ENCODE assay signal across 8 cellular contexts in the genomic region with DNA sequence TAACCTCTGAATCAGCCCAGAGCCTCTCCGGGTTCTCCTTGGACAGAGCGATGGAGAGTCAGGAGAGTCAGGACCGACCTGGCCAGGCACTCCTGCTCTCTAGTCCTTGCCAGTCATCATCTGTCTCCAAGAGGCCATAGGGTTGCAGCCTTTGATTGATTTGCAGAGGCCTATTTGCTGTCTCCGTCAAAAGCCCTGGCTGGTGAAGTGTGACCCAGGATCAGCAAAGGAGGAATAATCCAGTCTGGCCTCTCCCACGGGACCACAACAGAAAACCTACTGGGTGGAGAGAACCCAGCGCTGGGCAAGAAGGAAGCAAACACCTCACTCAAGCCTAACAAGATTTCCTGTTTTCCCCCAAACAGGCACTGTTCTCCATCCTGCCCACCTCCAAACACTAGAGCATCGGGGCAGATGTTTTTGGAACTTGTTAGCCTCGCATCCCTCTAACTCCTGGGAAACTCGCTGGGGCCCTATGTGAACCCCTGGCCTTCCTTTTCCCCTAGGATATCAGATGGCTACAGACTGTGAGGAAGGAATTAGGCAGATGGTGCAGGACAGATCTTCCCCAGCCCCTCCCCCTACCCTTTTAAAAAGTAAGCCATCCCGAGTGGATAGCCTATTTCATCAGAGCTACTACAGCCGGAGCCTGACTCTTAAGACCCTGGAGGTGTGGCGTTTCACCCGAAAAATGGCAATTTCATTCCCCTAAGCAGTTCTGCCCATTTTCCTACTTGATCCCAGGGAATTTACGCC. TPM values are rescaled to one million over a fixed set of nuclear protein-coding genes. Genes with fewer than 3 reads are reported as not detected.
A peak's percentile ranks its signal among the peaks of the same experiment; 100 is the strongest.
DNase-seq lines count a peak whose midpoint lies in the region; ATAC-seq and TF ChIP-seq lines count a peak whose summit lies in the region.
"Had no signal": no experiment of that assay in that cellular context is flagged by ENCODE, and none has a peak within 500 bp of the region (broad histone marks: within the 10 kb centered on the region; RNA-seq: fewer than 3 reads in every experiment).

No MANE protein-coding gene starts in this region.

- WGBS in GM23248 (ENCODE audit: low coverage in 1 of 2, low lambda C conversion rate in 2 of 2, missing lambda C conversion rate in 2 of 2), 2 experiments, result 87 to 89% methylated on average over 14 of the region's 14 CpGs

- no peaks in the 10 kb centered on the region for H3K9me2 ChIP-seq in GM23248 (ENCODE audit: insufficient read depth)

- H3K27ac ChIP-seq in GM23248 (peak overlapping the region; percentile 41), cardiac muscle cell (peak overlapping the region; percentile 66), skeletal muscle tissue (ENCODE audit: low read depth, low read length) (peak overlapping the region; percentile 37)

- no peak overlapping the region for H3K4me2 ChIP-seq in GM23248 (ENCODE audit: unreplicated experiment)

- H4K20me1 ChIP-seq in GM23248 (ENCODE audit: insufficient read depth), result no peaks in the 10 kb centered on the region

- H3K9me3 ChIP-seq in GM23248 (ENCODE audit: low read depth) (no peaks in the 10 kb centered on the region), cardiac muscle cell (ENCODE audit: low read depth) (no peaks in the 10 kb centered on the region), skeletal muscle tissue (ENCODE audit: control insufficient read depth in 3 of 3, low read length in 3 of 3) (no peaks in the 10 kb centered on the region)

- no peak for TF ChIP-seq CTCF in cardiac muscle cell (IDR thresholded peaks at IDR 0.05; ENCODE audit: low read depth, low read length)

- peaks cover 78% of the 10 kb centered on the region for H3F3A ChIP-seq in GM23248 (ENCODE audit: insufficient read depth)

- in situ Hi-C loops in GM23248 (cut with MboI), result no loop called here

- H3K79me2 ChIP-seq in GM23248 (ENCODE audit: insufficient read depth), result peaks cover 2% of the 10 kb centered on the region

- ATAC-seq in GM18870 (IDR thresholded peaks at IDR 0.05; ENCODE audit: unreplicated experiment), result no peak

- no peak overlapping the region for H2AFZ ChIP-seq in GM23248

- DNase-seq in GM23248, result no peak
- DNase-seq in NCI-H82 treated with DMSO at 0.1 percent for 48 hours (lab: John Stamatoyannopoulos, UW; ENCODE audit: unreplicated experiment), result peak; percentile 94
- DNase-seq in cardiac muscle cell (ENCODE audit: low read depth in 1 of 2, low spot score in 1 of 2), result no peak
- no peak for DNase-seq in GM03348 (ENCODE audit: low spot score)
- no peak for DNase-seq in NK-92 (lab: John Stamatoyannopoulos, UW; ENCODE audit: unreplicated experiment)
- DNase-seq: NCI-H1048 had no signal

- peaks cover 21% of the 10 kb centered on the region for H3K36me3 ChIP-seq in GM23248 (ENCODE audit: low read depth)
- peaks cover 25% of the 10 kb centered on the region for H3K36me3 ChIP-seq in cardiac muscle cell
- H3K36me3 ChIP-seq in skeletal muscle tissue (ENCODE audit: control insufficient read depth in 3 of 3, insufficient read depth in 3 of 3, low read length in 3 of 3), result peaks cover 0 to 3% (median 2%) of the 10 kb centered on the region in 3 donors

- H3K4me1 ChIP-seq in GM23248 (ENCODE audit: insufficient read depth) (peaks cover 39% of the 10 kb centered on the region), cardiac muscle cell (ENCODE audit: low read depth) (no peaks in the 10 kb centered on the region), skeletal muscle tissue (ENCODE audit: control insufficient read depth in 3 of 3, insufficient read depth in 3 of 3, low read length in 3 of 3) (peaks cover 20 to 26% (median 22%) of the 10 kb centered on the region in 3 donors)

- H3K9ac ChIP-seq in GM23248 (no peak overlapping the region), skeletal muscle tissue (ENCODE audit: low read depth in 1 of 3, low read length in 3 of 3) (no peak overlapping the region)

- H3K27me3 ChIP-seq in GM23248 (replicated peaks; ENCODE audit: insufficient read depth), result no peaks in the 10 kb centered on the region
- no peaks in the 10 kb centered on the region for H3K27me3 ChIP-seq in cardiac muscle cell
- no peaks in the 10 kb centered on the region for H3K27me3 ChIP-seq in skeletal muscle tissue (ENCODE audit: control insufficient read depth in 3 of 3, insufficient read depth in 3 of 3, low read length in 3 of 3)

- H3K4me3 ChIP-seq in GM23248 (no peak overlapping the region), cardiac muscle cell (no peak overlapping the region), skeletal muscle tissue (ENCODE audit: low read length in 3 of 3) (no peak overlapping the region)

RNA-seq across cellular contexts. Expression of gene PODXL, which starts 54.3 kb away (rescaled TPM):
- 42.7 and 50.1 TPM in 2 replicates for total RNA-seq in GM23248 (2014; rRNA removed; shearing (Covaris generic))
- polyA plus RNA-seq in GM23248 (2016; fragmentation: Nextera tagmentation; extraction: Ambion mirVana), result 32.8 and 33.6 TPM in 2 replicates
- 52.5 and 58.5 TPM in 2 replicates for total RNA-seq in cardiac muscle cell
- 24.1 and 28.1 TPM in 2 replicates for polyA plus RNA-seq in cardiac muscle cell
- total RNA-seq in skeletal muscle tissue, result 18.8 TPM
